8 cellular contexts compared by ENCODE assay signal in the genomic region with DNA sequence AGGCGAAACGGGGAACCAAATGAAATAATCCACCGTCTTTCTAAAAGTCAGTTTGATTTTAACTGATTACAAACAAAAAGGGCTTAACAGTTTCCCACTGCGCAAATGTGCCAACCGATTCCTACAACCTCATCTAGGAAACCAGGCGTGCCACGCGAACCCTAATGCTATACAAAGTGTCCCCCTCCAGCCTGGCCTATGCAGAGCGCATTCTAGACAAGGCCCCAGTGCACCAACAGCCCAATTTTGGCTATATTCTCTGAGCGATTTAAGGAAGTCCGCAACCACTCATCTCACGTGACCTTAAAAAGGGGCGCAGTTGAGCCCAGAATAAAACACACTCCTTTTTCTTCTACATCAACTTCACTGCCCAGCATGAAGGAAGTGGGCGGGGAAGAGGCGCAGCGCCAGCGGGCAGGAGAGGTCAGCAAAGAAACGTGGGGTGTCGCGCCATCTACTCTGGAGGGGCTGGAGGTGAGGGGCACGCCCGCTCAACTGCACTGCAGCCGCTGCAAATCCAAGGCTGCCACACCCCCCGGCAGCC. TPM values are rescaled to one million over a fixed set of nuclear protein-coding genes. Genes with fewer than 3 reads are reported as not detected.
A peak's percentile ranks its signal among the peaks of the same experiment; 100 is the strongest.
DNase-seq lines count a peak whose midpoint lies in the region; ATAC-seq and TF ChIP-seq lines count a peak whose summit lies in the region.

No MANE protein-coding gene starts in this region.

- H3K27me3 ChIP-seq in BE2C (no peaks in the 10 kb centered on the region), Peyer's patch (no peaks in the 10 kb centered on the region), mammary epithelial cell (ENCODE audit: insufficient read depth, low read length) (no peaks in the 10 kb centered on the region)

- no TSS peak for BruUV-seq in mammary epithelial cell (replicated peaks; lab: Mats Ljungman, UMichigan)

- CTCF ChIA-PET in mammary epithelial cell (lab: Charles Lee; ENCODE audit: low non-redundant PET) = no interaction called here

- intact Hi-C loops in mammary epithelial cell (cut with micrococcal nuclease) = loop anchor here (5.0 to 10.0 kb wide), 2 partner anchors 280 to 407 kb away; a partner anchor contains a TSS

- whole genome bisulfite sequencing in mammary epithelial cell (ENCODE audit: low coverage, missing lambda C conversion rate) = 1% methylated on average over 16 of the region's 24 CpGs

- in situ Hi-C loops in mammary epithelial cell (cut with MboI; ENCODE audit: low sequenced_read_pairs in 2 of 2) = loop anchor here (5.0 to 25.0 kb wide), 4 partner anchors 35 to 395 kb away; a partner anchor contains a TSS

- H3K27ac ChIP-seq in Peyer's patch (peak overlapping the region; percentile 98 to 100 (median 100)), mammary epithelial cell (ENCODE audit: insufficient read depth, low read depth, low read length) (peak overlapping the region; percentile 74)

- H3K4me3 ChIP-seq in BE2C (ENCODE audit: low read depth, low read length) = peak overlapping the region; percentile 90
- H3K4me3 ChIP-seq in Peyer's patch = peak overlapping the region; percentile 91 to 100 (median 96)
- peak overlapping the region; percentile 71 to 98 (median 81) for H3K4me3 ChIP-seq in mammary epithelial cell (replicated peaks in 1 of 3; ENCODE audit: insufficient read depth in 1 of 3, low read depth in 2 of 3, low read length in 3 of 3)

- peak; percentile 10; the same call in 1 of the 2 replicates for TF ChIP-seq CTCF in BE2C (IDR thresholded peaks at IDR 0.05; ENCODE audit: low read depth, low read length)
- no peak for TF ChIP-seq CTCF in Peyer's patch (IDR thresholded peaks at IDR 0.05)
- TF ChIP-seq CTCF in mammary epithelial cell (conservative IDR thresholded peaks at IDR 0.05 in 1 of 2, IDR thresholded peaks at IDR 0.05 in 1 of 2; ENCODE audit: extremely low read depth in 1 of 2, insufficient read depth in 1 of 2, low read depth in 1 of 2, low read length in 2 of 2) = no peak

- H3K36me3 ChIP-seq in BE2C = no peaks in the 10 kb centered on the region
- H3K36me3 ChIP-seq in Peyer's patch = no peaks in the 10 kb centered on the region
- no peaks in the 10 kb centered on the region for H3K36me3 ChIP-seq in mammary epithelial cell (ENCODE audit: insufficient read depth, low read length)

- ATAC-seq in GM18868 (IDR thresholded peaks at IDR 0.05; ENCODE audit: unreplicated experiment) = peak; percentile 44
- ATAC-seq in HG03064 (IDR thresholded peaks at IDR 0.05; ENCODE audit: low read depth, unreplicated experiment) = peak; percentile 32

- H3K9ac ChIP-seq in mammary epithelial cell (ENCODE audit: insufficient read depth, low read length) = peak overlapping the region; percentile 70

- H2AFZ ChIP-seq in mammary epithelial cell (ENCODE audit: low read depth, low read length) = peak overlapping the region; percentile 91

- H3K9me3 ChIP-seq in BE2C (no peaks in the 10 kb centered on the region), Peyer's patch (no peaks in the 10 kb centered on the region), mammary epithelial cell (replicated peaks; ENCODE audit: insufficient read depth, low read length) (no peaks in the 10 kb centered on the region)

- H3K79me2 ChIP-seq in mammary epithelial cell (ENCODE audit: insufficient read depth, low read length) = peaks cover 55% of the 10 kb centered on the region

- no peak for DNase-seq in BE2C
- peak in 2 of 3 donors; percentile 83 to 90 for DNase-seq in Peyer's patch
- peak; percentile 56 for DNase-seq in mammary epithelial cell
- DNase-seq in inferior parietal cortex (ENCODE audit: extremely low spot score) = peak; percentile 66
- peak; percentile 21 to 29 for DNase-seq in stimulated activated CD8-positive, alpha-beta memory T cell treated with anti-CD3 and anti-CD28 coated beads, Interleukin-2, amount 100 ng/mL, for 1 hour (ENCODE audit: low read depth in 2 of 2)
- no peak for DNase-seq in NCI-H2029 (lab: John Stamatoyannopoulos, UW)

- H4K20me1 ChIP-seq in mammary epithelial cell (ENCODE audit: insufficient read depth, low read length) = no peaks in the 10 kb centered on the region

- dilution Hi-C loops in mammary epithelial cell (cut with HindIII; ENCODE audit: low sequenced_read_pairs) = no loop called here

- H3K4me2 ChIP-seq in mammary epithelial cell (ENCODE audit: insufficient read depth, low read depth, low read length) = peak overlapping the region; percentile 81

- TF ChIP-seq POLR2A in Peyer's patch (IDR thresholded peaks at IDR 0.05) = no peak

- H3K4me1 ChIP-seq in BE2C (peaks cover 6% of the 10 kb centered on the region), Peyer's patch (peaks cover 0 to 28% (median 6%) of the 10 kb centered on the region in 4 donors), mammary epithelial cell (ENCODE audit: insufficient read depth, low read length) (peaks cover 10% of the 10 kb centered on the region)

RNA-seq across cellular contexts. Expression of a gene that starts 0.8 kb away (rescaled TPM):
- polyA plus RNA-seq in BE2C (2012; ENCODE audit: insufficient read depth, insufficient read length, low read depth) = 7.1 TPM
- total RNA-seq in Peyer's patch (10 to 100 TPM; 21.9 to 92.4 (median 32.7) TPM), mammary epithelial cell (10 to 100 TPM; 20.3 to 24.7 TPM)
- polyA plus RNA-seq in mammary epithelial cell = 6.6 TPM
- polyA minus RNA-seq in mammary epithelial cell = 8.6 TPM

RNA-seq across cellular contexts. Expression of a gene that starts 51.7 kb away (rescaled TPM):
- not detected for polyA plus RNA-seq in BE2C (2012; ENCODE audit: insufficient read depth, insufficient read length, low read depth)
- total RNA-seq in Peyer's patch = not detected
- total RNA-seq in mammary epithelial cell = not detected
- polyA plus RNA-seq in mammary epithelial cell = not detected
- not detected for polyA minus RNA-seq in mammary epithelial cell

Comparison
In these comparisons a context has a peak if more than half of its experiments do, and no peak if none do; other contexts are left out.
1. DNase-seq: peak in Peyer's patch (2 of 3), mammary epithelial cell (single experiment), inferior parietal cortex (single experiment) and stimulated activated CD8-positive, alpha-beta memory T cell treated with anti-CD3 and anti-CD28 coated beads, Interleukin-2, amount 100 ng/mL, for 1 hour (2 of 2); none in BE2C (single experiment) and NCI-H2029 (single experiment).
2. Peak in every context shown above with its lines, with median percentiles within 50 percentile points of each other: H3K4me3 ChIP-seq.